1 cellular context compared by ENCODE assay signal in genomic region chr16:79845734-79846135, GRCh38.
A peak's percentile ranks its signal among the peaks of the same experiment; 100 is the strongest.
TF ChIP-seq lines count a peak whose summit lies in the region.

No MANE protein-coding gene starts in this region.

TF ChIP-seq in GM12878, 131 proteins besides CTCF, POLR2A, EP300 and RAD21 (continued from another document):
- TF ChIP-seq CUX1 (IDR thresholded peaks at IDR 0.05; ENCODE audit: insufficient replicate concordance, low read depth, low read length), result no peak
- 0 out of 2 replicates have a peak, but pooled peaks have one; percentile 24 for TF ChIP-seq CREB1 (IDR thresholded peaks at IDR 0.05; ENCODE audit: low read depth)
- TF ChIP-seq SMAD5 (IDR thresholded peaks at IDR 0.05; ENCODE audit: low read depth), result 0 out of 2 replicates have a peak, but pooled peaks have one; percentile 34
- no peak for TF ChIP-seq BMI1 (IDR thresholded peaks at IDR 0.05; ENCODE audit: borderline replicate concordance)
- TF ChIP-seq RUNX3 (IDR thresholded peaks at IDR 0.05; ENCODE audit: low read length), result peak; percentile 38; the same call in 1 of the 2 replicates
- no peak for TF ChIP-seq LARP7 (IDR thresholded peaks at IDR 0.05)
- TF ChIP-seq TARDBP (IDR thresholded peaks at IDR 0.05; ENCODE audit: borderline replicate concordance), result no peak
- TF ChIP-seq PBX3 (IDR thresholded peaks at IDR 0.05; ENCODE audit: insufficient replicate concordance, low read depth, low read length), result no peak
- TF ChIP-seq IKZF2 (IDR thresholded peaks at IDR 0.05), result no peak
- no peak for TF ChIP-seq PAX8 (IDR thresholded peaks at IDR 0.05)
- no peak for TF ChIP-seq ATF7 (IDR thresholded peaks at IDR 0.05; ENCODE audit: low read depth)
- TF ChIP-seq JUNB (IDR thresholded peaks at IDR 0.05), result peak; percentile 7; the same call in 1 of the 2 replicates
- no peak for TF ChIP-seq CBX3 (IDR thresholded peaks at IDR 0.05; ENCODE audit: borderline replicate concordance, low read depth)
- TF ChIP-seq SRF (IDR thresholded peaks at IDR 0.05; ENCODE audit: low read depth in 2 of 2, low read length in 2 of 2), result peak in 1 of 2 experiments; percentile 68; a peak in 1 of 4 replicates
- TF ChIP-seq PML (IDR thresholded peaks at IDR 0.05; ENCODE audit: low read length), result peak; percentile 53; the same call in 1 of the 2 replicates
- TF ChIP-seq TBL1XR1 (IDR thresholded peaks at IDR 0.05; ENCODE audit: low read depth, low read length), result no peak
- no peak for TF ChIP-seq CBFB (IDR thresholded peaks at IDR 0.05; ENCODE audit: low read depth)
- no peak for TF ChIP-seq IRF4 (IDR thresholded peaks at IDR 0.05; ENCODE audit: low read depth, low read length)
- TF ChIP-seq MTA2 (IDR thresholded peaks at IDR 0.05; ENCODE audit: low read depth), result no peak
- 0 out of 2 replicates have a peak, but pooled peaks have one; percentile 4 for TF ChIP-seq CBX5 (IDR thresholded peaks at IDR 0.05; ENCODE audit: low read depth)
- no peak for TF ChIP-seq NFYA (IDR thresholded peaks at IDR 0.05; ENCODE audit: borderline replicate concordance, low read depth, low read length)
- TF ChIP-seq SKIL (IDR thresholded peaks at IDR 0.05; ENCODE audit: low read depth, poor library complexity, severe bottlenecking), result no peak
- TF ChIP-seq NBN (IDR thresholded peaks at IDR 0.05), result no peak
- no peak for TF ChIP-seq ELK1 (IDR thresholded peaks at IDR 0.05; ENCODE audit: low read depth, low read length)
- TF ChIP-seq MYC (IDR thresholded peaks at IDR 0.05; ENCODE audit: insufficient read depth, insufficient read length, insufficient replicate concordance, low read length, severe bottlenecking), result no peak
- no peak for TF ChIP-seq HDAC2 (IDR thresholded peaks at IDR 0.05)
- TF ChIP-seq NFXL1 (IDR thresholded peaks at IDR 0.05; ENCODE audit: borderline replicate concordance), result no peak
- TF ChIP-seq HSF1 (IDR thresholded peaks at IDR 0.05; ENCODE audit: low read depth, low read length), result no peak
- no peak for TF ChIP-seq GABPA (IDR thresholded peaks at IDR 0.05; ENCODE audit: low read depth)
- no peak for TF ChIP-seq ZNF217 (IDR thresholded peaks at IDR 0.05)
- no peak for TF ChIP-seq ETV6 (conservative IDR thresholded peaks at IDR 0.05 in 1 of 2, IDR thresholded peaks at IDR 0.05 in 1 of 2; ENCODE audit: borderline replicate concordance in 1 of 2, low read depth in 1 of 2)
- no peak for TF ChIP-seq SREBF1 (IDR thresholded peaks at IDR 0.05; ENCODE audit: low read length)
- TF ChIP-seq EED (IDR thresholded peaks at IDR 0.05; ENCODE audit: low read depth), result no peak
- TF ChIP-seq IRF5 (IDR thresholded peaks at IDR 0.05; ENCODE audit: borderline replicate concordance), result no peak
- TF ChIP-seq DPF2 (IDR thresholded peaks at IDR 0.05), result no peak
- TF ChIP-seq NR2F1 (conservative IDR thresholded peaks at IDR 0.05), result no peak
- no peak for TF ChIP-seq SMARCA5 (IDR thresholded peaks at IDR 0.05)
- TF ChIP-seq CHD1 (IDR thresholded peaks at IDR 0.05; ENCODE audit: low read depth, low read length), result no peak
- TF ChIP-seq YY1 (IDR thresholded peaks at IDR 0.05; ENCODE audit: low read depth, low read length), result no peak
- TF ChIP-seq NKRF (conservative IDR thresholded peaks at IDR 0.05), result no peak
- TF ChIP-seq ATF2 (IDR thresholded peaks at IDR 0.05; ENCODE audit: low read length), result no peak
